ENCODE assay signal across 13 cellular contexts in genomic region chr9:126293522-126293889, GRCh38. TPM values are rescaled to one million over a fixed set of nuclear protein-coding genes. Genes with fewer than 3 reads are reported as not detected.
DNase-seq lines count a peak whose midpoint lies in the region; ATAC-seq and TF ChIP-seq lines count a peak whose summit lies in the region.
"Had no signal": no experiment of that assay in that cellular context is flagged by ENCODE, and none has a peak within 500 bp of the region (broad histone marks: within the 10 kb centered on the region; RNA-seq: fewer than 3 reads in every experiment).

No MANE protein-coding gene starts in this region.

- no peaks in the 10 kb centered on the region for H3K4me1 Mint-ChIP-seq in glutamatergic neuron (ENCODE audit: low read depth, unreplicated experiment)

- no TSS peak for BruUV-seq in Panc1 (replicated peaks; lab: Mats Ljungman, UMichigan)

- no peaks in the 10 kb centered on the region for H3K4me1 ChIP-seq in BE2C
- H3K4me1 ChIP-seq in Panc1 (ENCODE audit: control insufficient read depth, insufficient read depth, low read length), result no peaks in the 10 kb centered on the region
- no peaks in the 10 kb centered on the region for H3K4me1 ChIP-seq in psoas muscle
- H3K4me1 ChIP-seq: uterus had no signal

- CTCF ChIA-PET in Panc1 (lab: Charles Lee), result interaction anchor here (0.6 kb wide), 1 partner anchor 258 kb away, joined by 3 read pairs; no protein-coding TSS in a partner anchor

- H3K4me3 ChIP-seq in BE2C (ENCODE audit: low read depth, low read length) (no peak overlapping the region), GM12864 (ENCODE audit: low read depth, low read length) (no peak overlapping the region), Panc1 (ENCODE audit: low read depth in 2 of 2, low read length in 2 of 2) (no peak overlapping the region), psoas muscle (no peak overlapping the region)
- H3K4me3 ChIP-seq: sigmoid colon, uterus had no signal

- peaks cover 6% of the 10 kb centered on the region for H3K27me3 Mint-ChIP-seq in glutamatergic neuron (ENCODE audit: unreplicated experiment)

- no peaks in the 10 kb centered on the region for H3K9me3 ChIP-seq in BE2C
- H3K9me3 ChIP-seq in Panc1 (ENCODE audit: control insufficient read depth, insufficient read depth, low read depth, low read length), result no peaks in the 10 kb centered on the region
- no peaks in the 10 kb centered on the region for H3K9me3 ChIP-seq in psoas muscle
- H3K9me3 ChIP-seq: sigmoid colon, uterus had no signal

- DNase-seq in BE2C, result peak; percentile 35
- DNase-seq in GM12864 (ENCODE audit: low read depth), result no peak
- no peak for DNase-seq in Panc1 (ENCODE audit: low read depth, low spot score)
- DNase-seq in glutamatergic neuron, result no peak
- DNase-seq in NCI-H1694 treated with DMSO at 0.1 percent for 48 hours (lab: John Stamatoyannopoulos, UW), result no peak
- no peak for DNase-seq in psoas muscle
- DNase-seq in NCI-H345 treated with DMSO at 0.1 percent for 48 hours (lab: John Stamatoyannopoulos, UW; ENCODE audit: unreplicated experiment), result no peak
- DNase-seq: amygdala, Calu3, NCI-H526 treated with DMSO at 0.1 percent for 48 hours, sigmoid colon, uterus had no signal

- POLR2A ChIA-PET in Panc1 (lab: Charles Lee), result no interaction called here

- H3K9me3 Mint-ChIP-seq in glutamatergic neuron (ENCODE audit: unreplicated experiment), result peaks cover 2% of the 10 kb centered on the region

- WGBS in psoas muscle, 3 donors, result 63 to 77% (median 69%) methylated on average over 9 of the region's 9 CpGs

- ATAC-seq in Panc1 (peak; percentile 52; the same call in 1 of the 2 replicates), HG03108 (IDR thresholded peaks at IDR 0.05; ENCODE audit: unreplicated experiment) (no peak), psoas muscle (no peak)

- intact Hi-C loops in Panc1 (cut with micrococcal nuclease; ENCODE audit: unreplicated experiment) (no loop called here), psoas muscle (cut with DNase I) (no loop called here)

- no peaks in the 10 kb centered on the region for H3K36me3 Mint-ChIP-seq in glutamatergic neuron (ENCODE audit: unreplicated experiment)

- H3K27me3 ChIP-seq in BE2C (no peaks in the 10 kb centered on the region), Panc1 (ENCODE audit: control insufficient read depth, insufficient read depth, low read length) (no peaks in the 10 kb centered on the region), psoas muscle (ENCODE audit: insufficient read depth in 3 of 3, low read length in 2 of 3) (peaks cover 0 to 2% (median 0%) of the 10 kb centered on the region in 3 donors)
- H3K27me3 ChIP-seq: uterus had no signal

- H3K36me3 ChIP-seq in BE2C (no peaks in the 10 kb centered on the region), Panc1 (ENCODE audit: control insufficient read depth, insufficient read depth, low read length) (no peaks in the 10 kb centered on the region), psoas muscle (ENCODE audit: insufficient read depth in 1 of 2, low read depth in 1 of 2) (no peaks in the 10 kb centered on the region)
- H3K36me3 ChIP-seq: sigmoid colon, uterus had no signal

- peak; percentile 48 for TF ChIP-seq CTCF in BE2C (IDR thresholded peaks at IDR 0.05; ENCODE audit: low read depth, low read length)
- TF ChIP-seq CTCF in GM12864 (IDR thresholded peaks at IDR 0.05; ENCODE audit: low read depth, low read length, missing control alignments), result peak; percentile 33
- TF ChIP-seq CTCF in Panc1 (IDR thresholded peaks at IDR 0.05), result peak; percentile 54
- peak; percentile 41 for TF ChIP-seq CTCF in glutamatergic neuron (IDR thresholded peaks at IDR 0.05; ENCODE audit: partially characterized antibody, unreplicated experiment)
- TF ChIP-seq CTCF in psoas muscle (IDR thresholded peaks at IDR 0.05), result no peak

- H3K27ac ChIP-seq in Panc1 (ENCODE audit: low read length) (no peak overlapping the region), psoas muscle (no peak overlapping the region)
- H3K27ac ChIP-seq: sigmoid colon, uterus had no signal

- no peak overlapping the region for H3K4me3 Mint-ChIP-seq in glutamatergic neuron (ENCODE audit: unreplicated experiment)

- in situ Hi-C loops in Panc1 (cut with HindIII; ENCODE audit: low pct_unique_long_range_greater_than_20kb, low sequenced_read_pairs), result no loop called here

- H3K27ac Mint-ChIP-seq in glutamatergic neuron (ENCODE audit: unreplicated experiment), result no peak overlapping the region

RNA-seq across cellular contexts. Expression of gene MVB12B, which starts 33.1 kb away (rescaled TPM):
- 12.3 TPM for polyA plus RNA-seq in BE2C (2012; ENCODE audit: insufficient read depth, insufficient read length, low read depth)
- total RNA-seq in Panc1 (2021; ENCODE audit: unreplicated experiment) (9.4 TPM), glutamatergic neuron (ENCODE audit: unreplicated experiment) (41.1 TPM), psoas muscle (10 to 100 TPM in 3 of 4 donors, 1 to 10 TPM in 1; 7.8 to 25.6 (median 15.1) TPM)
- 6.6 TPM for polyA plus RNA-seq in Panc1 (2012; ENCODE audit: insufficient read length)
- polyA plus RNA-seq in psoas muscle, result 10 to 100 TPM in 1 of 3 donors, 1 to 10 TPM in 2; 1.5 to 11.6 (median 3.8) TPM
